9 cellular contexts compared by ENCODE assay signal in the genomic region with DNA sequence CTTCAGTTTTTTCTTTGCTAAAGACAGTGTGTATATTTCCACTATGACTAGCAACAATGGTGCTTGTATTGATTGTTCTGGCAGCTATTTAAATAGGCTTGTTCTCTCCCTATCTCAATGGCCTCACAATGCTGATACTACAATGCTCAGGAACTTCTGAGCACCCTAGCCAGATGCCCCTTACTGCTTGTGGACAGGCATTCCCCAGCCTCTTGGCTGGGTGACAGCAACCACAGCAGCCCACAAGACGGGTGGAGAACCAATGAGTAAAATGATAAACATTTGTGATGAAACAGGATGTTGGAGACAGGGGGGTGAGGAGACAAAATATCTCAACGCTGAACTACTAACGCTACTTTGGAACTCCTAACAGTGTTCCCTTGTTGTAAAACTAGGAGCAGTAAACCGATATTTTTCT. TPM values are rescaled to one million over a fixed set of nuclear protein-coding genes. Genes with fewer than 3 reads are reported as not detected.
DNase-seq lines count a peak whose midpoint lies in the region; ATAC-seq and TF ChIP-seq lines count a peak whose summit lies in the region.
"Had no signal": no experiment of that assay in that cellular context is flagged by ENCODE, and none has a peak within 500 bp of the region (broad histone marks: within the 10 kb centered on the region; RNA-seq: fewer than 3 reads in every experiment).

No MANE protein-coding gene starts in this region.

- H3K4me1 Mint-ChIP-seq in progenitor cell of endocrine pancreas (ENCODE audit: low read depth), result peaks cover 34% of the 10 kb centered on the region

- DNase-seq in DMS53 (lab: John Stamatoyannopoulos, UW) (peak; percentile 8), DMS53 treated with DMSO at 0.1 percent for 48 hours (lab: John Stamatoyannopoulos, UW; ENCODE audit: unreplicated experiment) (no peak), Panc1 (ENCODE audit: low read depth, low spot score) (peak; percentile 87), cardiac muscle cell (ENCODE audit: low read depth in 1 of 2, low spot score in 1 of 2) (peak; percentile 25 to 99), progenitor cell of endocrine pancreas (ENCODE audit: low spot score, unreplicated experiment) (no peak)
- DNase-seq in activated T-helper 9 cell treated with anti-CD3 and anti-CD28 coated beads, Interleukin-2, amount 50 U/mL, for 16 hours (ENCODE audit: low read depth), result peak; percentile 59
- peak; percentile 41 to 46 for DNase-seq in stimulated activated CD4-positive, alpha-beta T cell treated with anti-CD3 and anti-CD28 coated beads, Interleukin-15, amount 100 ng/mL, for 1 hour (ENCODE audit: low read depth in 1 of 2, low spot score in 1 of 2)

- H3K27ac ChIP-seq in Panc1 (ENCODE audit: low read length) (peak overlapping the region; percentile 1; the same call in 1 of the 2 replicates), cardiac muscle cell (no peak overlapping the region)
- H3K27ac ChIP-seq: 22Rv1 had no signal

- H3K9me3 ChIP-seq in Panc1 (ENCODE audit: control insufficient read depth, insufficient read depth, low read depth, low read length) (no peaks in the 10 kb centered on the region), cardiac muscle cell (ENCODE audit: low read depth) (no peaks in the 10 kb centered on the region)

- H3K27me3 Mint-ChIP-seq in progenitor cell of endocrine pancreas, result no peaks in the 10 kb centered on the region

- no peaks in the 10 kb centered on the region for H3K36me3 ChIP-seq in Panc1 (ENCODE audit: control insufficient read depth, insufficient read depth, low read length)
- H3K36me3 ChIP-seq in cardiac muscle cell, result no peaks in the 10 kb centered on the region

- ATAC-seq in HG03097 (IDR thresholded peaks at IDR 0.05; ENCODE audit: low FRiP score, unreplicated experiment), result peak; percentile 58
- ATAC-seq in Panc1, result peak; percentile 94

- H3K4me3 Mint-ChIP-seq in progenitor cell of endocrine pancreas (ENCODE audit: low read depth), result no peak overlapping the region

- in situ Hi-C loops in Panc1 (cut with HindIII; ENCODE audit: low pct_unique_long_range_greater_than_20kb, low sequenced_read_pairs), result no loop called here

- CTCF ChIA-PET in Panc1 (lab: Charles Lee), result no interaction called here

- intact Hi-C loops in Panc1 (cut with micrococcal nuclease; ENCODE audit: unreplicated experiment), result no loop called here

- POLR2A ChIA-PET in Panc1 (lab: Charles Lee), result no interaction called here

- TF ChIP-seq CTCF in Panc1 (IDR thresholded peaks at IDR 0.05), result no peak
- TF ChIP-seq CTCF in cardiac muscle cell (IDR thresholded peaks at IDR 0.05; ENCODE audit: low read depth, low read length), result no peak
- TF ChIP-seq CTCF in progenitor cell of endocrine pancreas (IDR thresholded peaks at IDR 0.05; ENCODE audit: unreplicated experiment), result no peak

- no peak overlapping the region for H3K27ac Mint-ChIP-seq in progenitor cell of endocrine pancreas

- no peaks in the 10 kb centered on the region for H3K9me3 Mint-ChIP-seq in progenitor cell of endocrine pancreas (ENCODE audit: low read depth)

- no peaks in the 10 kb centered on the region for H3K27me3 ChIP-seq in Panc1 (ENCODE audit: control insufficient read depth, insufficient read depth, low read length)
- no peaks in the 10 kb centered on the region for H3K27me3 ChIP-seq in cardiac muscle cell

- H3K4me3 ChIP-seq in Panc1 (ENCODE audit: low read depth in 2 of 2, low read length in 2 of 2), result no peak overlapping the region
- no peak overlapping the region for H3K4me3 ChIP-seq in cardiac muscle cell

- peaks cover 5% of the 10 kb centered on the region for H3K4me1 ChIP-seq in Panc1 (ENCODE audit: control insufficient read depth, insufficient read depth, low read length)
- peaks cover 35% of the 10 kb centered on the region for H3K4me1 ChIP-seq in cardiac muscle cell (ENCODE audit: low read depth)

- BruUV-seq in Panc1 (replicated peaks; lab: Mats Ljungman, UMichigan), result no TSS peak

- H3K36me3 Mint-ChIP-seq in progenitor cell of endocrine pancreas (ENCODE audit: insufficient read depth), result no peaks in the 10 kb centered on the region

RNA-seq across cellular contexts. Expression of a gene that starts 42.3 kb away (rescaled TPM):
- 10.3 TPM for total RNA-seq in Panc1 (2021; ENCODE audit: unreplicated experiment)
- polyA plus RNA-seq in Panc1 (2012; ENCODE audit: insufficient read length), result 5.3 TPM
- 12.0 and 18.0 TPM in 2 replicates for total RNA-seq in cardiac muscle cell
- 3.6 and 4.8 TPM in 2 replicates for polyA plus RNA-seq in cardiac muscle cell
- total RNA-seq in progenitor cell of endocrine pancreas, result 9.7 and 11.8 TPM in 2 replicates

Comparison
In these comparisons a context has a peak if more than half of its experiments do, and no peak if none do; other contexts are left out.
1. DNase-seq: peak in DMS53 (single experiment), Panc1 (single experiment), activated T-helper 9 cell treated with anti-CD3 and anti-CD28 coated beads, Interleukin-2, amount 50 U/mL, for 16 hours (single experiment), cardiac muscle cell (2 of 2) and stimulated activated CD4-positive, alpha-beta T cell treated with anti-CD3 and anti-CD28 coated beads, Interleukin-15, amount 100 ng/mL, for 1 hour (2 of 2); none in DMS53 treated with DMSO at 0.1 percent for 48 hours (single experiment) and progenitor cell of endocrine pancreas (single experiment).